18 cellular contexts compared by ENCODE assay signal in the genomic region with DNA sequence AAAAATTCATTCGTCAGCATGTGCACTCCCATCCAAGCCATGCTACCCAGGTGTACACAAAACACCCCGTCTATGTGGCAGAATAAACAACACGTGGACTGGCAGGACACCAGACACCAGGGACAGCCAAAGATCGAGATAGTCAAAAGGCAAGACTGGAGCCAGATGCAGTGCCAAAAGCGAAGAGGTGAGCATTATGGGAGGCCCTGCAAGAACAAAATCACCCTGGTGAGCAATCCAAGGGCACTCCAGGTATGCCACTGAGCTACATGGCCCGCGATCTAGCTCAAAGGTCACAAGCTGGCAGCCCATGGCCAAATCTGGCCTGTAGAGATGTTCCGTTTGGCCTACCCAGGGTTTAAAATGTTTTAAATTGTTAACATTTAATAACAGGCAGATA. TPM values are rescaled to one million over a fixed set of nuclear protein-coding genes. Genes with fewer than 3 reads are reported as not detected.
"Had no signal": no experiment of that assay in that cellular context is flagged by ENCODE, and none has a peak within 500 bp of the region (broad histone marks: within the 10 kb centered on the region; RNA-seq: fewer than 3 reads in every experiment).

No MANE protein-coding gene starts in this region.

- H3K9me3 ChIP-seq: lower lobe of right lung, SK-N-SH, upper lobe of left lung had no signal

- H3K4me2 ChIP-seq: SK-N-SH had no signal

- H3K27me3 ChIP-seq: cardiac muscle cell, upper lobe of left lung had no signal

- H3K4me3 ChIP-seq: cardiac muscle cell, lower lobe of right lung, upper lobe of left lung had no signal

- H3K27ac ChIP-seq: cardiac muscle cell, lower lobe of right lung, upper lobe of left lung had no signal

- DNase-seq: activated CD4-positive, alpha-beta T cell treated with anti-CD3 and anti-CD28 coated beads for 1 hour; activated CD4-positive, alpha-beta T cell treated with anti-CD3 and anti-CD28 coated beads, Interleukin-2, amount 50 U/mL, for 4 hours; activated naive CD4-positive, alpha-beta T cell treated with anti-CD3 and anti-CD28 coated beads, Interleukin-2, amount 10 ng/mL, durations not matched to agents 7 days and 5 days; activated T-cell treated with anti-CD3 and anti-CD28 coated beads for 4 hours; hypothalamus; kidney glomerular epithelial cell; lower lobe of right lung; SK-N-SH; stimulated activated CD4-positive, alpha-beta T cell treated with anti-CD3 and anti-CD28 coated beads, Interleukin-15, amount 100 ng/mL, for 24 hours; stimulated activated CD4-positive, alpha-beta T cell treated with anti-CD3 and anti-CD28 coated beads, Interleukin-4, amount 100 ng/mL, for 24 hours; stimulated activated naive CD4-positive, alpha-beta T cell; substantia nigra; T-helper 1 cell; T1000; upper lobe of left lung had no signal

- ATAC-seq: activated T-helper 17 cell treated with anti-CD3 and anti-CD28 coated beads, Interleukin-2, amount 50 U/mL, for 72 hours; esophagus mucosa; lower lobe of right lung had no signal

- H3K36me3 ChIP-seq: cardiac muscle cell, lower lobe of right lung, upper lobe of left lung had no signal

- H3K9ac ChIP-seq: SK-N-SH had no signal

RNA-seq across cellular contexts. Expression of gene PLPP3, which starts 33.7 kb away (rescaled TPM):
- total RNA-seq: activated T-helper 17 cell treated with anti-CD3 and anti-CD28 coated beads, Interleukin-2, amount 50 U/mL, for 72 hours had no signal
